1 cellular context compared by ENCODE assay signal in genomic region chr3:113193298-113193697, GRCh38.
TF ChIP-seq lines count a peak whose summit lies in the region.

No MANE protein-coding gene starts in this region.

TF ChIP-seq in IMR-90, 13 proteins besides CTCF, POLR2A, EP300 and RAD21:
- TF ChIP-seq BHLHE40 (IDR thresholded peaks at IDR 0.05; ENCODE audit: low read depth, low read length): no peak
- TF ChIP-seq RCOR1 (IDR thresholded peaks at IDR 0.05; ENCODE audit: insufficient replicate concordance, low read length): no peak
- TF ChIP-seq USF2 (IDR thresholded peaks at IDR 0.05; ENCODE audit: low read depth, low read length): no peak
- TF ChIP-seq MXI1 (IDR thresholded peaks at IDR 0.05; ENCODE audit: borderline replicate concordance, low read depth, low read length): no peak
- TF ChIP-seq FOS (IDR thresholded peaks at IDR 0.05; ENCODE audit: low read depth, low read length): no peak
- TF ChIP-seq ELK1 (IDR thresholded peaks at IDR 0.05; ENCODE audit: borderline replicate concordance, low read depth, low read length): no peak
- no peak for TF ChIP-seq CHD1 (IDR thresholded peaks at IDR 0.05; ENCODE audit: low read depth, low read length)
- no peak for TF ChIP-seq NFE2L2 (IDR thresholded peaks at IDR 0.05; ENCODE audit: low read depth, low read length)
- TF ChIP-seq MAZ (IDR thresholded peaks at IDR 0.05; ENCODE audit: borderline replicate concordance, low read depth, low read length): no peak
- no peak for TF ChIP-seq RFX5 (IDR thresholded peaks at IDR 0.05; ENCODE audit: low read depth, low read length)
TF ChIP-seq in IMR-90: peak in this region for 0.
